Comparison of ENCODE assay signal across 34 cellular contexts in the genomic region with DNA sequence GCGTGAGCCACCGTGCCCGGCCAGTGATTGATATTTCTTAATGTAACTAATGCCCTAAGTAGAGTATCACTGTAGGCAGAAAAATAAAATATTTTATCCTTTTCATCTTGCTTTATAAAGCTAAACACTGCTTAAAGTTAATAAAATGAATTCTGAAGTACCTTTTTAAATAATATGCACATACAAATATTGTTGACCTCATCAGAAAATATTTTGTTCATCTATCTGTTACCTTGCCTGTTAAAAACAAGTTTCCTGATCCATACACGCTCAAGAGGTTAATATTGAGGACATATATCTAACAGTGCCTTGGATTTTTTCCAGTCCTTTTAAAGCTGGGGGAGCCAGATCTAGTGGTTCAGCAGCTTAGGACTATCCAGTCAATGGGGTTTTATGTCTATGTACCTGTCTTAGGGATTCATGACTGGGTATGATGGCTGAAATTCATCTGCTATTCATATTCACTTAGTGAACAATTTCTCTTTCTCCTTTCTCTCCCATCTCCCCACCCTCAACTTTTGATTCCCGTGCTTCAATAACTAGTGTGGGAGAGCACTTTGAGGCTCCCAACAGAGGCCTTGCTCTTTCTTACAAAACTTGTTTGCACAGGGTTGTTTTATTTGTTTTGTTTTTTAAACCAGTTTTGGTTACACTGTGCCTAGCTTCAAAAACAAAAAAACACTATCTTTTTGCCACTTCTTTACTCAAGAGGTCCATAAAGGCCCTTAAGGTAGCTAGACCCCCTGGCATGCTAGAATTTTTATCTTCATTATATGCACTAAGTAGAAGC. TPM values are rescaled to one million over a fixed set of nuclear protein-coding genes. Genes with fewer than 3 reads are reported as not detected.
DNase-seq lines count a peak whose midpoint lies in the region; ATAC-seq, FAIRE-seq and TF ChIP-seq lines count a peak whose summit lies in the region.
"Had no signal": no experiment of that assay in that cellular context is flagged by ENCODE, and none has a peak within 500 bp of the region (broad histone marks: within the 10 kb centered on the region; RNA-seq: fewer than 3 reads in every experiment).

No MANE protein-coding gene starts in this region.

- no peaks in the 10 kb centered on the region for H3K27me3 ChIP-seq in GM23338 (ENCODE audit: insufficient read depth)
- H3K27me3 ChIP-seq in K562 (ENCODE audit: control insufficient read depth in 2 of 2, insufficient read depth in 2 of 2, low read length in 2 of 2) = no peaks in the 10 kb centered on the region
- H3K27me3 ChIP-seq in neural progenitor cell = no peaks in the 10 kb centered on the region
- no peaks in the 10 kb centered on the region for H3K27me3 ChIP-seq in WERI-Rb-1 (ENCODE audit: insufficient read depth, low read depth, severe bottlenecking)
- H3K27me3 ChIP-seq: BLaER1 treated with 17β-estradiol and CSF1 and Interleukin-3, amounts not matched to agents 10 nM and 100 nM; SJCRH30 had no signal

- H3K36me3 ChIP-seq in GM23338 (ENCODE audit: insufficient read depth) = no peaks in the 10 kb centered on the region
- H3K36me3 ChIP-seq in K562 (ENCODE audit: control insufficient read depth, insufficient read depth, low read length) = peaks cover 22% of the 10 kb centered on the region
- no peaks in the 10 kb centered on the region for H3K36me3 ChIP-seq in neural progenitor cell
- H3K36me3 ChIP-seq in WERI-Rb-1 = peaks cover 41% of the 10 kb centered on the region

- peaks cover 58% of the 10 kb centered on the region for H3K4me1 ChIP-seq in A549
- H3K4me1 ChIP-seq in GM23338 (ENCODE audit: insufficient read depth) = peaks cover 28% of the 10 kb centered on the region
- peaks cover 9 to 30% of the 10 kb centered on the region in 2 experiments for H3K4me1 ChIP-seq in K562 (replicated peaks in 1 of 2; ENCODE audit: control insufficient read depth in 2 of 2, insufficient read depth in 2 of 2, low read length in 2 of 2)
- peaks cover 39% of the 10 kb centered on the region for H3K4me1 ChIP-seq in neural progenitor cell

- TF ChIP-seq RAD21 in A549 (conservative IDR thresholded peaks at IDR 0.05 in 1 of 2, IDR thresholded peaks at IDR 0.05 in 1 of 2) (no peak), K562 (CRISPR knock-in tag; conservative IDR thresholded peaks at IDR 0.05 in 1 of 2, IDR thresholded peaks at IDR 0.05 in 1 of 2) (no peak)

- H3K4me3 Mint-ChIP-seq in GM23338 (no peak overlapping the region), neural progenitor cell (no peak overlapping the region)
- H3K4me3 Mint-ChIP-seq: CD4-positive, alpha-beta memory T cell; H9; HFFc6 had no signal

- peaks cover 46% of the 10 kb centered on the region for H3K4me1 Mint-ChIP-seq in GM23338
- peaks cover 30% of the 10 kb centered on the region for H3K4me1 Mint-ChIP-seq in neural progenitor cell

- H3K36me3 Mint-ChIP-seq in GM23338 (ENCODE audit: low read depth) = no peaks in the 10 kb centered on the region; the same call in 2 of the 3 replicates
- peaks cover 16% of the 10 kb centered on the region for H3K36me3 Mint-ChIP-seq in neural progenitor cell

- H3K9me3 Mint-ChIP-seq in GM23338 (no peaks in the 10 kb centered on the region), neural progenitor cell (no peaks in the 10 kb centered on the region)
- H3K9me3 Mint-ChIP-seq: H9, HFFc6 had no signal

- H3K4me2 ChIP-seq in A549 (peak overlapping the region; percentile 12; the same call in 2 of the 3 replicates), GM23338 (no peak overlapping the region), K562 (ENCODE audit: insufficient read depth, low read length) (no peak overlapping the region), neural progenitor cell (no peak overlapping the region)
- H3K4me2 ChIP-seq: BLaER1 treated with 17β-estradiol and CSF1 and Interleukin-3, amounts not matched to agents 10 nM and 100 nM had no signal

- TF ChIP-seq EP300 in A549 (IDR thresholded peaks at IDR 0.05) = no peak
- TF ChIP-seq EP300 in K562 (IDR thresholded peaks at IDR 0.05; ENCODE audit: low read length) = no peak

- BruUV-seq in K562 (replicated peaks; lab: Mats Ljungman, UMichigan) = no TSS peak

- H3K27me3 Mint-ChIP-seq in GM23338 (ENCODE audit: insufficient read depth, low read depth, poor library complexity) = peaks cover 2% of the 10 kb centered on the region
- H3K27me3 Mint-ChIP-seq in neural progenitor cell (ENCODE audit: insufficient read depth, low read depth) = no peaks in the 10 kb centered on the region
- H3K27me3 Mint-ChIP-seq: CD4-positive, alpha-beta memory T cell had no signal

- H2AFZ ChIP-seq in GM23338 (no peak overlapping the region), K562 (ENCODE audit: low read depth, low read length) (no peak overlapping the region), neural progenitor cell (replicated peaks) (no peak overlapping the region)

- peak overlapping the region; percentile 32; the same call in 1 of the 2 replicates for H3K27ac Mint-ChIP-seq in GM23338
- H3K27ac Mint-ChIP-seq in neural progenitor cell = no peak overlapping the region
- H3K27ac Mint-ChIP-seq: HFFc6 had no signal

- H3F3A ChIP-seq in GM23338 (replicated peaks; ENCODE audit: low read depth) = no peaks in the 10 kb centered on the region
- H3F3A ChIP-seq in neural progenitor cell (ENCODE audit: low read depth) = peaks cover 34% of the 10 kb centered on the region

- POLR2A ChIA-PET in A549 (lab: Yijun Ruan, JAX) (no interaction called here), K562 (lab: Yijun Ruan, JAX) (interaction anchor here (0.6 to 1.7 kb wide), 2 partner anchors 15 to 387 kb away, joined by 4 to 9 read pairs; no protein-coding TSS in a partner anchor)

- peaks cover 100% of the 10 kb centered on the region for H3K79me2 ChIP-seq in GM23338 (replicated peaks; ENCODE audit: insufficient read depth)
- H3K79me2 ChIP-seq in K562 (ENCODE audit: control insufficient read depth, insufficient read depth, low read length) = peaks cover 97% of the 10 kb centered on the region
- peaks cover 100% of the 10 kb centered on the region for H3K79me2 ChIP-seq in neural progenitor cell (ENCODE audit: low read depth)

- 86% methylated on average over 5 of the region's 5 CpGs for WGBS in A549 (ENCODE audit: missing lambda C conversion rate)
- 73% methylated on average over 5 of the region's 5 CpGs for WGBS in K562 (ENCODE audit: insufficient coverage, low coverage, missing lambda C conversion rate)

- TF ChIP-seq CTCF in A549 (IDR thresholded peaks at IDR 0.05) (no peak), GM23338 (conservative IDR thresholded peaks at IDR 0.05; ENCODE audit: low read depth in 2 of 2) (no peak), K562 (IDR thresholded peaks at IDR 0.05 in 2 of 3, conservative IDR thresholded peaks at IDR 0.05 in 1 of 3; ENCODE audit: insufficient read depth in 2 of 3, low read depth in 1 of 3, low read length in 3 of 3) (no peak), neural progenitor cell (IDR thresholded peaks at IDR 0.05) (no peak), WERI-Rb-1 (IDR thresholded peaks at IDR 0.05; ENCODE audit: low read depth, low read length) (no peak)

- ATAC-seq in A549 (no peak), GM23338 (no peak), K562 (no peak)
- ATAC-seq: GM12878, PC-3, Right ventricle myocardium inferior, SK-N-SH treated with all-trans-retinoic acid at 6 μM for 48 hours had no signal

- H3K9me3 ChIP-seq in A549 = no peaks in the 10 kb centered on the region
- no peaks in the 10 kb centered on the region for H3K9me3 ChIP-seq in K562 (replicated peaks; ENCODE audit: control insufficient read depth, insufficient read depth, low read depth, low read length)
- no peaks in the 10 kb centered on the region for H3K9me3 ChIP-seq in neural progenitor cell (ENCODE audit: low read depth)
- no peaks in the 10 kb centered on the region for H3K9me3 ChIP-seq in WERI-Rb-1 (ENCODE audit: severe bottlenecking)
- H3K9me3 ChIP-seq: BLaER1 treated with 17β-estradiol and CSF1 and Interleukin-3, amounts not matched to agents 10 nM and 100 nM; SJCRH30 had no signal

- H3K27ac ChIP-seq in A549 (no peak overlapping the region), GM23338 (ENCODE audit: low read depth) (no peak overlapping the region), K562 (ENCODE audit: extremely low read depth, low read depth, low read length) (no peak overlapping the region), neural progenitor cell (peak overlapping the region; percentile 9), WERI-Rb-1 (no peak overlapping the region)
- H3K27ac ChIP-seq: BLaER1 treated with 17β-estradiol and CSF1 and Interleukin-3, amounts not matched to agents 10 nM and 100 nM; HL-60; SJCRH30 had no signal

- no peak for TF ChIP-seq POLR2A in A549 (IDR thresholded peaks at IDR 0.05; ENCODE audit: low read length)
- TF ChIP-seq POLR2A in K562 (conservative IDR thresholded peaks at IDR 0.05) = no peak

- no peak for FAIRE-seq in A549 (lab: Jason Lieb, UNC)
- no peak for FAIRE-seq in K562 (lab: Jason Lieb, UNC)
- FAIRE-seq: GM12878 had no signal

- H3K4me3 ChIP-seq in A549 (no peak overlapping the region), GM23338 (no peak overlapping the region), K562 (no peak overlapping the region), neural progenitor cell (no peak overlapping the region), WERI-Rb-1 (ENCODE audit: low read depth, low read length) (no peak overlapping the region)
- H3K4me3 ChIP-seq: BLaER1 treated with 17β-estradiol and CSF1 and Interleukin-3, amounts not matched to agents 10 nM and 100 nM; GM12878; SJCRH30 had no signal

- DNase-seq in A549 (ENCODE audit: low read depth in 1 of 2, low spot score in 1 of 2) (no peak), GM23338 (ENCODE audit: low spot score) (no peak), K562 (ENCODE audit: extremely low read depth in 1 of 4, low spot score in 3 of 4) (peak in 1 of 4 experiments; percentile 17), neural progenitor cell (ENCODE audit: low spot score) (no peak), AG08395 (ENCODE audit: low spot score) (no peak), GM19238 (ENCODE audit: insufficient read length, low spot score) (no peak), WERI-Rb-1 (no peak), A172 (ENCODE audit: low spot score) (no peak)
- DNase-seq: 8988T; AML-193; CD4-positive, alpha-beta memory T cell; COR-L47; DMS 273 treated with DMSO at 0.1 percent for 48 hours; DMS79; EL; GDM1; H9; HFFc6; Karpas-422; MV-4-11; NCI-H1105; NCI-H1436 treated with DMSO at 0.1 percent for 48 hours; NCI-H187 treated with DMSO at 0.1 percent for 48 hours; NCI-H2171 treated with DMSO at 0.1 percent for 48 hours; NCI-H524; NCI-H774; NK-92 treated with Interleukin-12 subunit alpha and Interleukin-12 subunit beta, amount 100 ng/mL, for 24 hours; PC-3; SJCRH30 had no signal

- H4K20me1 ChIP-seq in GM23338 (replicated peaks; ENCODE audit: insufficient read depth) (peaks cover 67% of the 10 kb centered on the region), K562 (replicated peaks; ENCODE audit: control insufficient read depth, insufficient read depth, low read length) (peaks cover 14% of the 10 kb centered on the region; the same call in 1 of the 2 replicates), neural progenitor cell (ENCODE audit: low read depth) (peaks cover 100% of the 10 kb centered on the region)

- H3K9me2 ChIP-seq in GM23338 (ENCODE audit: insufficient read depth) = no peaks in the 10 kb centered on the region

- H3K9ac ChIP-seq in K562 (ENCODE audit: insufficient read depth in 1 of 2, low read depth in 2 of 2, low read length in 2 of 2) = no peak overlapping the region
- no peak overlapping the region for H3K9ac ChIP-seq in neural progenitor cell
- H3K9ac ChIP-seq: BLaER1 treated with 17β-estradiol and CSF1 and Interleukin-3, amounts not matched to agents 10 nM and 100 nM had no signal

- in situ Hi-C loops in K562 (cut with MboI) = no loop called here

- intact Hi-C loops in K562 (cut with micrococcal nuclease) = no loop called here

- CTCF ChIA-PET in A549 (lab: Yijun Ruan, JAX) (interaction anchor here (0.6 kb wide), 1 partner anchor 30 kb away, joined by 3 read pairs; no protein-coding TSS in a partner anchor), K562 (lab: Yijun Ruan, JAX; ENCODE audit: low intra/inter-chr PET ratio) (no interaction called here)

- H3K9me1 ChIP-seq in K562 (ENCODE audit: control insufficient read depth, insufficient read depth, low read length) = no peaks in the 10 kb centered on the region

RNA-seq across cellular contexts. Expression of gene SLC25A36, which starts 7.0 kb away (rescaled TPM):
- polyA plus RNA-seq in A549 (2011; rRNA removed) = 61.4 and 75.0 TPM in 2 replicates
- 6.1 and 9.7 TPM in 2 replicates for polyA plus RNA-seq in A549 (2012; cell fraction: cytosol; rRNA removed)
- polyA plus RNA-seq in A549 (2012; cell fraction: nucleus; rRNA removed) = 11.5 and 12.3 TPM in 2 replicates
- 15.7 to 18.2 TPM (median 17.7 TPM) in 3 replicates for polyA plus RNA-seq in A549 (2017; fragmentation: RNase III; extraction: RNeasy Plus Mini Kit Qiagen cat#74134 plus additional on column Dnase treatment)
- polyA minus RNA-seq in A549 (2011; rRNA and poly(A)+ RNA removed) = 23.2 and 33.5 TPM in 2 replicates
- total RNA-seq in GM23338 (2014; rRNA removed; shearing (Covaris generic)) = 123 and 135 TPM in 2 replicates
- 93.7 and 113 TPM in 2 replicates for polyA plus RNA-seq in GM23338 (2016; fragmentation: Nextera tagmentation; extraction: Ambion mirVana)
- 51.3 and 204 TPM in 2 replicates for total RNA-seq in K562 (2011; cell fraction: chromatin; rRNA removed; ENCODE audit: low replicate concordance)
- 32.4 and 39.9 TPM in 2 replicates for total RNA-seq in K562 (2011; cell fraction: nucleolus; rRNA removed)
- 91.8 and 163 TPM in 2 replicates for total RNA-seq in K562 (2011; cell fraction: nucleoplasm; rRNA removed)
- total RNA-seq in K562 (2014; rRNA removed) = 47.5 and 49.0 TPM in 2 replicates
- total RNA-seq in K562 (2014; rRNA removed; fragmentation: Illumina TruSeq; extraction: Trizol) = 50.5 and 61.9 TPM in 2 replicates
- 37.0 and 43.3 TPM in 2 replicates for total RNA-seq in K562 (2015; rRNA removed; fragmentation: Illumina TruSeq; extraction: Trizol)
- 50.2 and 57.8 TPM in 2 replicates for total RNA-seq in K562 (2021)
- 84.8 and 95.3 TPM in 2 replicates for polyA plus RNA-seq in K562 (2011; rRNA removed)
- 16.1 and 25.6 TPM in 2 replicates for polyA plus RNA-seq in K562 (2011; cell fraction: cytosol; rRNA removed)
- 127 and 218 TPM in 2 replicates for polyA plus RNA-seq in K562 (2011; cell fraction: nucleus; rRNA removed)
- polyA plus RNA-seq in K562 (2012) = 23.8 and 37.6 TPM in 2 replicates
- 37.4 and 42.2 TPM in 2 replicates for polyA plus RNA-seq in K562 (2014; fragmentation: Illumina TruSeq; extraction: Trizol)
- polyA plus RNA-seq in K562 (2014; fragmentation: Nextera tagmentation; extraction: Ambion mirVana) = 10 to 100 TPM; 12.0 to 15.3 TPM
- 32.6 and 39.1 TPM in 2 replicates for polyA plus RNA-seq in K562 (2014; rRNA removed)
- polyA minus RNA-seq in K562 (2011; rRNA and poly(A)+ RNA removed) = 90.4 and 110 TPM in 2 replicates
- polyA minus RNA-seq in K562 (2011; cell fraction: cytosol; rRNA and poly(A)+ RNA removed) = 23.6 and 34.6 TPM in 2 replicates
- polyA minus RNA-seq in K562 (2011; cell fraction: nucleus; rRNA and poly(A)+ RNA removed) = 136 and 212 TPM in 2 replicates
- 154 and 203 TPM in 2 replicates for total RNA-seq in neural progenitor cell (ENCODE audit: low replicate concordance)
- total RNA-seq in A172 (2014; rRNA removed; shearing (Covaris generic)) = 29.3 and 44.4 TPM in 2 replicates

Comparison
In these comparisons a context has a peak if more than half of its experiments do, and no peak if none do; other contexts are left out.
1. Of the 35 proteins assayed by ChIP-seq in both K562 and A549: peak only in K562: none; only in A549: MAFK; in both: none; in neither: 34.